22 cellular contexts compared by ENCODE assay signal in genomic region chr1:5680600-5680999, GRCh38.
"Had no signal": no experiment of that assay in that cellular context is flagged by ENCODE, and none has a peak within 500 bp of the region (broad histone marks: within the 10 kb centered on the region; RNA-seq: fewer than 3 reads in every experiment).

No MANE protein-coding gene starts in this region.

- H3K27ac ChIP-seq: SJSA1, SK-N-MC had no signal

- H3K4me3 ChIP-seq: SJSA1, SK-N-MC had no signal

- H3K9me3 ChIP-seq: SJSA1 had no signal

- H3K36me3 ChIP-seq: SJSA1 had no signal

- DNase-seq: IMR-90, Kasumi-1, KG1, NCI-H1092, NCI-H1105 treated with DMSO at 0.1 percent for 48 hours, NCI-H1436, NCI-H187, NCI-H2029, NCI-H2081 treated with DMSO at 0.1 percent for 48 hours, NCI-H2171, NCI-H226, NCI-H446, NCI-H510A, NCI-H524 treated with DMSO at 0.1 percent for 48 hours, NCI-H69, NCI-H774, Right ventricle myocardium superior, SIG-M5, SW 1271 had no signal

- ATAC-seq: HepG2 had no signal

- H3K27me3 ChIP-seq: SJSA1 had no signal

- H3K4me1 ChIP-seq: SJSA1 had no signal
